In genomic region chr19:11096210-11096841, GRCh38 we compare ENCODE assay signal across 8 cellular contexts. TPM values are rescaled to one million over a fixed set of nuclear protein-coding genes. Genes with fewer than 3 reads are reported as not detected.
DNase-seq lines count a peak whose midpoint lies in the region; ATAC-seq and TF ChIP-seq lines count a peak whose summit lies in the region.

No MANE protein-coding gene starts in this region.

- H3K4me1 ChIP-seq in Caco-2 (peaks cover 38% of the 10 kb centered on the region), PC-3 (ENCODE audit: insufficient read depth, low read length) (peaks cover 41% of the 10 kb centered on the region)

- H3K27ac Mint-ChIP-seq in Caco-2 (ENCODE audit: unreplicated experiment) = peak overlapping the region; percentile 42

- BruUV-seq in Caco-2 (replicated peaks; lab: Mats Ljungman, UMichigan) = no TSS peak
- no TSS peak for BruUV-seq in PC-3 (replicated peaks; lab: Mats Ljungman, UMichigan)

- no peak overlapping the region for H3K4me3 Mint-ChIP-seq in Caco-2 (ENCODE audit: unreplicated experiment)

- no peak for TF ChIP-seq CTCF in Caco-2 (IDR thresholded peaks at IDR 0.05; ENCODE audit: insufficient read depth in 1 of 2, low read depth in 1 of 2, low read length in 1 of 2, severe bottlenecking in 1 of 2, unreplicated experiment in 1 of 2)
- no peak for TF ChIP-seq CTCF in PC-3 (conservative IDR thresholded peaks at IDR 0.05; ENCODE audit: low read depth, low read length)
- no peak for TF ChIP-seq CTCF in cardiac fibroblast (IDR thresholded peaks at IDR 0.05; ENCODE audit: low read depth, low read length)

- peak overlapping the region; percentile 69 for H3K9ac ChIP-seq in PC-3 (ENCODE audit: low read length)

- no peaks in the 10 kb centered on the region for H3K9me3 Mint-ChIP-seq in Caco-2 (ENCODE audit: unreplicated experiment)

- H3K4me3 ChIP-seq in Caco-2 (ENCODE audit: low read depth, low read length) (no peak overlapping the region), PC-3 (ENCODE audit: low read length) (peak overlapping the region; percentile 24), cardiac fibroblast (replicated peaks in 1 of 2; ENCODE audit: low read depth in 2 of 2, low read length in 2 of 2) (no peak overlapping the region)

- H3K27me3 ChIP-seq in Caco-2 (replicated peaks; ENCODE audit: control insufficient read depth, insufficient read depth, low read length) (no peaks in the 10 kb centered on the region), PC-3 (ENCODE audit: low read length) (no peaks in the 10 kb centered on the region)

- CTCF ChIA-PET in Caco-2 (lab: Charles Lee) = no interaction called here
- CTCF ChIA-PET in PC-3 (lab: Charles Lee) = no interaction called here

- no peak overlapping the region for H2AFZ ChIP-seq in PC-3 (ENCODE audit: low read length)

- H3K36me3 Mint-ChIP-seq in Caco-2 (ENCODE audit: insufficient read depth, unreplicated experiment) = peaks cover 96% of the 10 kb centered on the region

- H3K27ac ChIP-seq in PC-3 (ENCODE audit: low read length) = peak overlapping the region; percentile 93

- H3K9me3 ChIP-seq in Caco-2 (no peaks in the 10 kb centered on the region), PC-3 (ENCODE audit: low read length) (no peaks in the 10 kb centered on the region)

- POLR2A ChIA-PET in Caco-2 (lab: Charles Lee) (interaction anchor here (0.6 kb wide), 1 partner anchor 156 kb away, joined by 3 read pairs; no protein-coding TSS in a partner anchor), PC-3 (lab: Charles Lee; ENCODE audit: unreplicated experiment) (interaction anchor here (0.6 to 0.7 kb wide), 4 partner anchors 11 to 34 kb away, joined by 3 to 10 read pairs (median 6); no protein-coding TSS in a partner anchor)

- no peak for DNase-seq in Caco-2
- peak; percentile 35 for DNase-seq in PC-3
- DNase-seq in cardiac fibroblast (ENCODE audit: low read depth in 2 of 2) = peak; percentile 76 to 91
- DNase-seq in middle frontal gyrus (ENCODE audit: extremely low spot score, low spot score) = peak; percentile 42
- no peak for DNase-seq in NCI-H187 treated with DMSO at 0.1 percent for 48 hours (lab: John Stamatoyannopoulos, UW)
- DNase-seq in COLO668 (lab: John Stamatoyannopoulos, UW; ENCODE audit: unreplicated experiment) = no peak
- DNase-seq in NCI-H510A treated with DMSO at 0.1 percent for 48 hours (lab: John Stamatoyannopoulos, UW) = no peak

- ATAC-seq in GM21576 (IDR thresholded peaks at IDR 0.05; ENCODE audit: unreplicated experiment) (peak; percentile 47), PC-3 (no peak)

- H3F3A ChIP-seq in PC-3 (ENCODE audit: low read length, unreplicated experiment) = peaks cover 15% of the 10 kb centered on the region

- peaks cover 92% of the 10 kb centered on the region for H3K79me2 ChIP-seq in PC-3 (ENCODE audit: low read length)

- H3K36me3 ChIP-seq in Caco-2 (ENCODE audit: control insufficient read depth, insufficient read depth, low read length) (peaks cover 11% of the 10 kb centered on the region), PC-3 (ENCODE audit: low read depth, low read length) (peaks cover 64% of the 10 kb centered on the region)

- intact Hi-C loops in Caco-2 (cut with micrococcal nuclease; ENCODE audit: unreplicated experiment) = no loop called here
- intact Hi-C loops in PC-3 (cut with micrococcal nuclease) = no loop called here

- no peaks in the 10 kb centered on the region for H3K27me3 Mint-ChIP-seq in Caco-2 (ENCODE audit: insufficient read depth, unreplicated experiment)

- H3K4me1 Mint-ChIP-seq in Caco-2 (ENCODE audit: low read depth, unreplicated experiment) = peaks cover 9% of the 10 kb centered on the region

- H3K4me2 ChIP-seq in PC-3 (ENCODE audit: low read length) = peak overlapping the region; percentile 68

- no peaks in the 10 kb centered on the region for H3K9me2 ChIP-seq in PC-3 (replicated peaks; ENCODE audit: low read length)

- H4K20me1 ChIP-seq in PC-3 (ENCODE audit: low read length) = peaks cover 68% of the 10 kb centered on the region

RNA-seq across cellular contexts. Expression of gene LDLR, which starts 7.1 kb away (rescaled TPM):
- total RNA-seq in Caco-2 (2022) (68.9 and 83.4 TPM in 2 replicates), PC-3 (2014; rRNA removed) (302 and 349 TPM in 2 replicates)

RNA-seq across cellular contexts. Expression of gene SPC24, which starts 59.3 kb away (rescaled TPM):
- total RNA-seq in Caco-2 (2022) (35.7 and 44.8 TPM in 2 replicates), PC-3 (2014; rRNA removed) (136 and 142 TPM in 2 replicates)

Comparison
In these comparisons a context has a peak if more than half of its experiments do, and no peak if none do; other contexts are left out.
1. DNase-seq: peak in PC-3 (single experiment), cardiac fibroblast (2 of 2) and middle frontal gyrus (single experiment); none in Caco-2 (0 of 2), NCI-H187 treated with DMSO at 0.1 percent for 48 hours (single experiment), COLO668 (single experiment) and NCI-H510A treated with DMSO at 0.1 percent for 48 hours (single experiment).